In genomic region chr9:77457916-77458592, GRCh38 we compare ENCODE assay signal across 8 cellular contexts.
DNase-seq lines count a peak whose midpoint lies in the region; ATAC-seq and TF ChIP-seq lines count a peak whose summit lies in the region.

No MANE protein-coding gene starts in this region.

- no peak for DNase-seq in AG09319 (ENCODE audit: extremely low read depth, low read depth)
- peak; percentile 30 to 50 for DNase-seq in NCI-H1930 (lab: John Stamatoyannopoulos, UW)
- peak in 45 of 61 donors; percentile 4 to 66 (median 28) for DNase-seq in caudate nucleus (lab: John Stamatoyannopoulos, UW)
- DNase-seq in left lobe of liver (ENCODE audit: low spot score): no peak
- DNase-seq in stimulated activated CD4-positive, alpha-beta T cell treated with anti-CD3 and anti-CD28 coated beads, TNF-alpha, amount 100 ng/mL, for 4 hours (ENCODE audit: low read depth in 3 of 3): peak; percentile 33 to 40 (median 37)

- TF ChIP-seq CTCF in AG09319 (IDR thresholded peaks at IDR 0.05; ENCODE audit: low read depth, low read length) (peak; percentile 93), WI38 (IDR thresholded peaks at IDR 0.05; ENCODE audit: low read depth, low read length) (peak; percentile 94)

- H3K4me3 ChIP-seq in WI38 (ENCODE audit: low read depth, low read length): no peak overlapping the region

- ATAC-seq in GM18858 (IDR thresholded peaks at IDR 0.05; ENCODE audit: unreplicated experiment) (peak; percentile 83), HG03025 (IDR thresholded peaks at IDR 0.05; ENCODE audit: low FRiP score, unreplicated experiment) (peak; percentile 84), left lobe of liver (peak; percentile 84)

- no peak overlapping the region for H3K27ac ChIP-seq in caudate nucleus (ENCODE audit: low read depth, low read length)

Comparison
In these comparisons a context has a peak if more than half of its experiments do, and no peak if none do; other contexts are left out.
1. DNase-seq: peak in NCI-H1930 (2 of 2), caudate nucleus (45 of 61) and stimulated activated CD4-positive, alpha-beta T cell treated with anti-CD3 and anti-CD28 coated beads, TNF-alpha, amount 100 ng/mL, for 4 hours (3 of 3); none in AG09319 (single experiment) and left lobe of liver (single experiment).
2. Peak in every context shown above with its lines, with median percentiles within 50 percentile points of each other: ATAC-seq.